28 cellular contexts compared by ENCODE assay signal in genomic region chr19:10678813-10679212, GRCh38. TPM values are rescaled to one million over a fixed set of nuclear protein-coding genes. Genes with fewer than 3 reads are reported as not detected.
DNase-seq lines count a peak whose midpoint lies in the region; ATAC-seq, FAIRE-seq and TF ChIP-seq lines count a peak whose summit lies in the region.
"Had no signal": no experiment of that assay in that cellular context is flagged by ENCODE, and none has a peak within 500 bp of the region (broad histone marks: within the 10 kb centered on the region; RNA-seq: fewer than 3 reads in every experiment).

No MANE protein-coding gene starts in this region.

- no TSS peak for BruUV-seq in HepG2 (replicated peaks; lab: Mats Ljungman, UMichigan)

- peak overlapping the region; percentile 19; the same call in 1 of the 2 replicates for H4K8ac ChIP-seq in H1 (ENCODE audit: extremely low read depth, insufficient read depth, low read length)

- H3K27me3 ChIP-seq in HepG2 (ENCODE audit: control insufficient read depth in 1 of 2, insufficient read depth in 2 of 2, low read length in 2 of 2) = no peaks in the 10 kb centered on the region; a peak in 1 of 5 replicates
- no peaks in the 10 kb centered on the region for H3K27me3 ChIP-seq in right lobe of liver
- no peaks in the 10 kb centered on the region for H3K27me3 ChIP-seq in H1 (replicated peaks in 1 of 4; ENCODE audit: control insufficient read depth in 3 of 4, extremely low read depth in 1 of 4, insufficient read depth in 3 of 4, low read length in 3 of 4)
- no peaks in the 10 kb centered on the region for H3K27me3 ChIP-seq in tibial artery

- POLR2A ChIA-PET in HepG2 (lab: Yijun Ruan, JAX) (no interaction called here), H1 (lab: Charles Lee; ENCODE audit: partially characterized antibody) (interaction anchor here (55.9 to 59.0 kb wide), 2 partner anchors 10 to 13 kb away, joined by 1874 read pairs; partner anchors contain the start of genes DNM2, ILF3 and QTRT1)

- H3K18ac ChIP-seq in H1 (ENCODE audit: extremely low read depth, low read length) = no peak overlapping the region

- H3K9ac ChIP-seq in HepG2 (ENCODE audit: insufficient read depth, low read depth, low read length) (no peak overlapping the region), H1 (replicated peaks in 1 of 4; ENCODE audit: extremely low read depth in 1 of 4, low read depth in 3 of 4, low read length in 3 of 4) (no peak overlapping the region)

- TF ChIP-seq RAD21 in HepG2 (CRISPR knock-in tag; IDR thresholded peaks at IDR 0.05) (no peak), H1 (IDR thresholded peaks at IDR 0.05 in 1 of 2, conservative IDR thresholded peaks at IDR 0.05 in 1 of 2; ENCODE audit: low read depth in 2 of 2, low read length in 2 of 2) (no peak)

- H2BK20ac ChIP-seq in H1 (ENCODE audit: low read length) = no peak overlapping the region

- peaks cover 7% of the 10 kb centered on the region for H3K79me1 ChIP-seq in H1 (ENCODE audit: low read depth, low read length)

- no peak overlapping the region for H3K4me2 ChIP-seq in HepG2 (ENCODE audit: low read depth, low read length)
- no peak overlapping the region for H3K4me2 ChIP-seq in H1 (ENCODE audit: insufficient read depth in 1 of 2, low read depth in 2 of 2, low read length in 2 of 2)

- H4K91ac ChIP-seq in H1 (replicated peaks; ENCODE audit: insufficient read length, low read length) = no peak overlapping the region

- H3K9me3 ChIP-seq in HepG2 (ENCODE audit: low read length) (no peaks in the 10 kb centered on the region), right lobe of liver (no peaks in the 10 kb centered on the region), H1 (ENCODE audit: insufficient read depth in 2 of 2, low read depth in 1 of 2, low read length in 1 of 2) (no peaks in the 10 kb centered on the region), tibial artery (no peaks in the 10 kb centered on the region)
- H3K9me3 ChIP-seq: Caco-2 had no signal

- H3K23me2 ChIP-seq in H1 (ENCODE audit: low read depth, low read length) = no peaks in the 10 kb centered on the region

- no peak overlapping the region for H2AK5ac ChIP-seq in H1 (ENCODE audit: low read depth, low read length)

- no peak overlapping the region for H4K5ac ChIP-seq in H1 (ENCODE audit: insufficient read length, low read depth, low read length)

- CTCF ChIA-PET in HepG2 (lab: Yijun Ruan, JAX; ENCODE audit: low intra/inter-chr PET ratio, low total read pairs) = no interaction called here
- CTCF ChIA-PET in H1 (lab: Charles Lee; ENCODE audit: partially characterized antibody) = interaction anchor here (0.6 to 3.5 kb wide), 8 partner anchors 8 to 106 kb away, joined by 3 to 13 read pairs (median 3); no protein-coding TSS in a partner anchor

- FAIRE-seq in HepG2 (lab: Jason Lieb, UNC) (no peak), H1 (lab: Jason Lieb, UNC) (no peak)
- FAIRE-seq: GM18507 had no signal

- in situ Hi-C loops in HepG2 (cut with HindIII; ENCODE audit: extremely low pct_ligation_motif_present, low pct_unique_long_range_greater_than_20kb) = no loop called here

- no peak overlapping the region for H3K14ac ChIP-seq in H1 (ENCODE audit: insufficient read length)

- H2AFZ ChIP-seq in HepG2 (ENCODE audit: low read length) (no peak overlapping the region), H1 (ENCODE audit: low read length) (no peak overlapping the region)

- DNase-seq in NCI-H2029 (lab: John Stamatoyannopoulos, UW) (peak; percentile 32), NCI-H2029 treated with DMSO at 0.1 percent for 48 hours (lab: John Stamatoyannopoulos, UW) (no peak), HepG2 (ENCODE audit: low spot score) (no peak), right lobe of liver (no peak), H1 (ENCODE audit: low read depth in 1 of 2, low spot score in 2 of 2) (no peak), DMS 273 treated with DMSO at 0.1 percent for 48 hours (lab: John Stamatoyannopoulos, UW) (no peak), tibial artery (no peak)
- DNase-seq: Caco-2; CD8-positive, alpha-beta T cell; DMS79 treated with DMSO at 0.1 percent for 48 hours; GF-D8; GOT3; IMR-90; NCI-H1048; NCI-H1417; NCI-H1694; NCI-H2081 treated with DMSO at 0.1 percent for 48 hours; NCI-H2171; NCI-H226; NCI-H510A; NCI-H69; SHP77 treated with DMSO at 0.1 percent for 48 hours had no signal

- no peak overlapping the region for H2BK15ac ChIP-seq in H1 (ENCODE audit: low read length)

- no peak for TF ChIP-seq POLR2A in HepG2 (IDR thresholded peaks at IDR 0.05; ENCODE audit: insufficient read depth in 1 of 2, low read depth in 2 of 2, low read length in 2 of 2)
- TF ChIP-seq POLR2A in right lobe of liver (IDR thresholded peaks at IDR 0.05) = no peak
- no peak for TF ChIP-seq POLR2A in H1 (IDR thresholded peaks at IDR 0.05; ENCODE audit: control extremely low read depth in 1 of 2, low read depth in 2 of 2, low read length in 2 of 2)

- H3K36me3 ChIP-seq in HepG2 (replicated peaks in 1 of 2; ENCODE audit: control insufficient read depth in 1 of 2, insufficient read depth in 2 of 2, low read length in 2 of 2) = peaks cover 50 to 92% of the 10 kb centered on the region in 2 experiments
- H3K36me3 ChIP-seq in right lobe of liver = peaks cover 7 to 70% (median 54%) of the 10 kb centered on the region in 4 donors
- peaks cover 74 to 90% (median 86%) of the 10 kb centered on the region in 4 experiments for H3K36me3 ChIP-seq in H1 (ENCODE audit: control insufficient read depth in 2 of 4, insufficient read depth in 4 of 4, low read length in 3 of 4)
- peaks cover 74 to 88% (median 83%) of the 10 kb centered on the region in 3 donors for H3K36me3 ChIP-seq in tibial artery

- no peak overlapping the region for H2BK120ac ChIP-seq in H1 (replicated peaks; ENCODE audit: low read depth, low read length)

- WGBS in HepG2 (ENCODE audit: low lambda C conversion rate) = 98% methylated on average over 8 of the region's 12 CpGs
- 84% methylated on average over 6 of the region's 12 CpGs for WGBS in right lobe of liver (ENCODE audit: insufficient coverage, low coverage, low lambda C conversion rate, missing lambda C conversion rate)
- 94% methylated on average over 12 of the region's 12 CpGs; no CpG with 5 or more reads in 1 of the 2 experiments for WGBS in H1 (ENCODE audit: extremely low coverage in 1 of 2, insufficient coverage in 1 of 2, insufficient read length in 1 of 2, insufficient replicate concordance in 2 of 2, low coverage in 1 of 2, low lambda C conversion rate in 2 of 2, missing lambda C conversion rate in 1 of 2), 2 experiments

- H3K23ac ChIP-seq in H1 (ENCODE audit: insufficient read length) = no peak overlapping the region

- intact Hi-C loops in HepG2 (cut with micrococcal nuclease; ENCODE audit: unreplicated experiment) (no loop called here), right lobe of liver (cut with DNase I) (no loop called here), tibial artery (cut with DNase I; ENCODE audit: low total_unique reads) (no loop called here)

- no peak for ATAC-seq in HepG2
- no peak for ATAC-seq in right lobe of liver
- ATAC-seq in GM19035 (IDR thresholded peaks at IDR 0.05; ENCODE audit: unreplicated experiment) = no peak
- ATAC-seq: CD8-positive, alpha-beta T cell; HCT116; Panc1 had no signal

- no peak overlapping the region for H3K4ac ChIP-seq in H1 (replicated peaks; ENCODE audit: insufficient read length, low read depth, low read length)

- TF ChIP-seq EP300 in HepG2 (IDR thresholded peaks at IDR 0.05; ENCODE audit: low read depth in 2 of 2, low read length in 2 of 2) = no peak
- TF ChIP-seq EP300 in HepG2 (CRISPR knock-in tag; IDR thresholded peaks at IDR 0.05; ENCODE audit: borderline replicate concordance) = no peak
- TF ChIP-seq EP300 in H1 (IDR thresholded peaks at IDR 0.05; ENCODE audit: borderline replicate concordance in 1 of 2, low read depth in 2 of 2, low read length in 2 of 2) = no peak

- H3K27ac ChIP-seq in HepG2 (ENCODE audit: extremely low read length, insufficient read depth, low read length) = no peak overlapping the region
- H3K27ac ChIP-seq in right lobe of liver = no peak overlapping the region
- no peak overlapping the region for H3K27ac ChIP-seq in H1 (ENCODE audit: low read depth, low read length)
- no peak overlapping the region for H3K27ac ChIP-seq in tibial artery
- H3K27ac ChIP-seq: C4-2B, RWPE1 had no signal

- no peak overlapping the region for H2BK5ac ChIP-seq in H1 (ENCODE audit: low read depth, low read length)

- H3K4me1 ChIP-seq in HepG2 (ENCODE audit: insufficient read depth, low read length) = no peaks in the 10 kb centered on the region
- peaks cover 0 to 21% (median 8%) of the 10 kb centered on the region in 4 donors for H3K4me1 ChIP-seq in right lobe of liver
- no peaks in the 10 kb centered on the region; a peak in 2 of 7 replicates for H3K4me1 ChIP-seq in H1 (replicated peaks in 1 of 4; ENCODE audit: control insufficient read depth in 3 of 4, insufficient read depth in 4 of 4, low read length in 3 of 4)
- no peaks in the 10 kb centered on the region for H3K4me1 ChIP-seq in tibial artery
- H3K4me1 ChIP-seq: Caco-2 had no signal

- peaks cover 9% of the 10 kb centered on the region; the same call in 1 of the 2 replicates for H4K20me1 ChIP-seq in HepG2 (ENCODE audit: insufficient read depth, low read length)
- H4K20me1 ChIP-seq in H1 (replicated peaks in 1 of 2; ENCODE audit: control insufficient read depth in 1 of 2, insufficient read depth in 2 of 2, low read length in 2 of 2) = peaks cover 32 to 40% of the 10 kb centered on the region in 2 experiments

- H3K79me2 ChIP-seq in HepG2 (ENCODE audit: insufficient read depth, low read length) (peaks cover 24% of the 10 kb centered on the region), H1 (ENCODE audit: control insufficient read depth in 1 of 2, insufficient read depth in 2 of 2, low read length in 2 of 2) (peaks cover 4 to 91% of the 10 kb centered on the region in 2 experiments; a peak in 2 of 4 replicates)

- H2BK12ac ChIP-seq in H1 (ENCODE audit: low read depth, low read length) = no peak overlapping the region

- H3K4me3 ChIP-seq in HepG2 (replicated peaks in 1 of 3; ENCODE audit: insufficient read depth in 1 of 3, low read depth in 2 of 3, low read length in 3 of 3) (no peak overlapping the region), right lobe of liver (no peak overlapping the region), H1 (ENCODE audit: extremely low read depth in 1 of 4, insufficient read depth in 2 of 4, low read depth in 3 of 4, low read length in 4 of 4) (no peak overlapping the region), tibial artery (no peak overlapping the region)

- TF ChIP-seq CTCF in HepG2 (CRISPR knock-in tag; IDR thresholded peaks at IDR 0.05) (no peak), right lobe of liver (IDR thresholded peaks at IDR 0.05) (no peak), H1 (IDR thresholded peaks at IDR 0.05; ENCODE audit: control extremely low read depth in 1 of 3, insufficient read depth in 1 of 3, low read depth in 1 of 3, low read length in 3 of 3) (no peak), tibial artery (IDR thresholded peaks at IDR 0.05) (no peak)

- no peak overlapping the region for H3K56ac ChIP-seq in H1 (replicated peaks; ENCODE audit: insufficient read length, low read depth, low read length)

RNA-seq across cellular contexts. Expression of gene QTRT1, which starts 22.4 kb away (rescaled TPM):
- 33.0 and 38.6 TPM in 2 replicates for total RNA-seq in HepG2 (2016; rRNA removed; fragmentation: Illumina TruSeq; extraction: Trizol)
- total RNA-seq in HepG2 (2016; cell fraction: cytosol; rRNA removed; fragmentation: Illumina TruSeq; extraction: Trizol; ENCODE audit: low read depth) = 19.1 and 20.1 TPM in 2 replicates
- 36.0 and 39.4 TPM in 2 replicates for total RNA-seq in HepG2 (2016; cell fraction: insoluble cytoplasmic fraction; rRNA removed; fragmentation: Illumina TruSeq; extraction: Trizol)
- 12.2 and 12.9 TPM in 2 replicates for total RNA-seq in HepG2 (2016; cell fraction: membrane; rRNA removed; fragmentation: Illumina TruSeq; extraction: Trizol)
- 31.9 and 35.0 TPM in 2 replicates for total RNA-seq in HepG2 (2016; cell fraction: nucleus; rRNA removed; fragmentation: Illumina TruSeq; extraction: Trizol)
- polyA plus RNA-seq in HepG2 (2011; rRNA removed) = 41.6 and 55.6 TPM in 2 replicates
- 25.8 and 39.0 TPM in 2 replicates for polyA plus RNA-seq in HepG2 (2011; cell fraction: cytosol; rRNA removed)
- polyA plus RNA-seq in HepG2 (2011; cell fraction: nucleus; rRNA removed) = 270 and 290 TPM in 2 replicates
- 27.7 and 35.3 TPM in 2 replicates for polyA plus RNA-seq in HepG2 (2012)
- 11.2 and 12.9 TPM in 2 replicates for polyA plus RNA-seq in HepG2 (2016; cell fraction: cytosol; fragmentation: Illumina TruSeq; extraction: Trizol; ENCODE audit: low read depth)
- 38.0 and 39.9 TPM in 2 replicates for polyA plus RNA-seq in HepG2 (2016; cell fraction: insoluble cytoplasmic fraction; fragmentation: Illumina TruSeq; extraction: Trizol; ENCODE audit: low read depth)
- polyA plus RNA-seq in HepG2 (2016; cell fraction: membrane; fragmentation: Illumina TruSeq; extraction: Trizol; ENCODE audit: low read depth) = 12.7 and 13.2 TPM in 2 replicates
- polyA plus RNA-seq in HepG2 (2016; cell fraction: nucleus; fragmentation: Illumina TruSeq; extraction: Trizol; ENCODE audit: insufficient read depth, low read depth) = 92.8 and 94.8 TPM in 2 replicates
- polyA minus RNA-seq in HepG2 (2011; rRNA and poly(A)+ RNA removed; ENCODE audit: low replicate concordance) = 26.7 and 36.3 TPM in 2 replicates
- 8.2 and 12.2 TPM in 2 replicates for polyA minus RNA-seq in HepG2 (2011; cell fraction: cytosol; rRNA and poly(A)+ RNA removed)
- 15.5 and 18.7 TPM in 2 replicates for polyA minus RNA-seq in HepG2 (2011; cell fraction: nucleus; rRNA and poly(A)+ RNA removed)
- total RNA-seq in right lobe of liver = 10 to 100 TPM; 19.0 to 30.2 (median 26.8) TPM
- total RNA-seq in H1 (2021; fragmentation: NEBNext Ultra II Directional; extraction: Animal tissue kit (Norgen Biotek cat#: 25700)) = 61.1 and 61.6 TPM in 2 replicates
- polyA plus RNA-seq in H1 (2011; rRNA removed) = 94.2 and 126 TPM in 2 replicates
- 106 TPM for polyA plus RNA-seq in H1 (2011; cell fraction: cytosol; rRNA removed)
- 245 TPM for polyA plus RNA-seq in H1 (2011; cell fraction: nucleus; rRNA removed)
- 59.3 to 105 TPM (median 99.7 TPM) in 4 replicates for polyA plus RNA-seq in H1 (2012, experiment 1 of 2)
- polyA plus RNA-seq in H1 (2012, experiment 2 of 2) = 74.3 TPM
- 33.7 TPM for polyA plus RNA-seq in H1 (2013, experiment 1 of 2)
- 31.1 TPM for polyA plus RNA-seq in H1 (2013, experiment 2 of 2)
- polyA minus RNA-seq in H1 (2011; rRNA and poly(A)+ RNA removed) = 24.7 and 28.9 TPM in 2 replicates
- polyA minus RNA-seq in H1 (2011; cell fraction: cytosol; rRNA and poly(A)+ RNA removed) = 20.5 TPM
- polyA minus RNA-seq in H1 (2011; cell fraction: nucleus; rRNA and poly(A)+ RNA removed) = 38.8 TPM

RNA-seq across cellular contexts. Expression of gene ILF3, which starts 24.7 kb away (rescaled TPM):
- total RNA-seq in HepG2 (2016; rRNA removed; fragmentation: Illumina TruSeq; extraction: Trizol) (120 and 127 TPM in 2 replicates), right lobe of liver (10 to 100 TPM; 40.0 to 82.3 (median 54.8) TPM)
- total RNA-seq in HepG2 (2016; cell fraction: cytosol; rRNA removed; fragmentation: Illumina TruSeq; extraction: Trizol; ENCODE audit: low read depth) = 19.6 and 21.2 TPM in 2 replicates
- total RNA-seq in HepG2 (2016; cell fraction: insoluble cytoplasmic fraction; rRNA removed; fragmentation: Illumina TruSeq; extraction: Trizol) = 113 and 122 TPM in 2 replicates
- total RNA-seq in HepG2 (2016; cell fraction: membrane; rRNA removed; fragmentation: Illumina TruSeq; extraction: Trizol) = 63.1 and 64.0 TPM in 2 replicates
- 133 and 160 TPM in 2 replicates for total RNA-seq in HepG2 (2016; cell fraction: nucleus; rRNA removed; fragmentation: Illumina TruSeq; extraction: Trizol)
- polyA plus RNA-seq in HepG2 (2011; rRNA removed) (173 and 195 TPM in 2 replicates), H1 (2011; rRNA removed) (291 and 412 TPM in 2 replicates)
- 59.6 and 75.2 TPM in 2 replicates for polyA plus RNA-seq in HepG2 (2011; cell fraction: cytosol; rRNA removed)
- 588 and 668 TPM in 2 replicates for polyA plus RNA-seq in HepG2 (2011; cell fraction: nucleus; rRNA removed)
- polyA plus RNA-seq in HepG2 (2012) = 153 and 159 TPM in 2 replicates
- polyA plus RNA-seq in HepG2 (2016; cell fraction: cytosol; fragmentation: Illumina TruSeq; extraction: Trizol; ENCODE audit: low read depth) = 18.4 and 19.6 TPM in 2 replicates
- polyA plus RNA-seq in HepG2 (2016; cell fraction: insoluble cytoplasmic fraction; fragmentation: Illumina TruSeq; extraction: Trizol; ENCODE audit: low read depth) = 178 and 216 TPM in 2 replicates
- 54.0 and 61.1 TPM in 2 replicates for polyA plus RNA-seq in HepG2 (2016; cell fraction: membrane; fragmentation: Illumina TruSeq; extraction: Trizol; ENCODE audit: low read depth)
- 615 and 640 TPM in 2 replicates for polyA plus RNA-seq in HepG2 (2016; cell fraction: nucleus; fragmentation: Illumina TruSeq; extraction: Trizol; ENCODE audit: insufficient read depth, low read depth)
- 139 and 144 TPM in 2 replicates for polyA minus RNA-seq in HepG2 (2011; rRNA and poly(A)+ RNA removed; ENCODE audit: low replicate concordance)
- 65.3 and 73.2 TPM in 2 replicates for polyA minus RNA-seq in HepG2 (2011; cell fraction: cytosol; rRNA and poly(A)+ RNA removed)
- 154 and 157 TPM in 2 replicates for polyA minus RNA-seq in HepG2 (2011; cell fraction: nucleus; rRNA and poly(A)+ RNA removed)
- 675 and 695 TPM in 2 replicates for total RNA-seq in H1 (2021; fragmentation: NEBNext Ultra II Directional; extraction: Animal tissue kit (Norgen Biotek cat#: 25700))
- 422 TPM for polyA plus RNA-seq in H1 (2011; cell fraction: cytosol; rRNA removed)
- polyA plus RNA-seq in H1 (2011; cell fraction: nucleus; rRNA removed) = 936 TPM
- 420 to 558 TPM (median 549 TPM) in 4 replicates for polyA plus RNA-seq in H1 (2012, experiment 1 of 2)
- 262 TPM for polyA plus RNA-seq in H1 (2012, experiment 2 of 2)
- 360 TPM for polyA plus RNA-seq in H1 (2013, experiment 1 of 2)
- 337 TPM for polyA plus RNA-seq in H1 (2013, experiment 2 of 2)
- 399 and 421 TPM in 2 replicates for polyA minus RNA-seq in H1 (2011; rRNA and poly(A)+ RNA removed)
- polyA minus RNA-seq in H1 (2011; cell fraction: cytosol; rRNA and poly(A)+ RNA removed) = 267 TPM
- polyA minus RNA-seq in H1 (2011; cell fraction: nucleus; rRNA and poly(A)+ RNA removed) = 311 TPM

RNA-seq across cellular contexts. Expression of gene DNM2, which starts 39.1 kb away (rescaled TPM):
- total RNA-seq in HepG2 (2016; rRNA removed; fragmentation: Illumina TruSeq; extraction: Trizol) = 41.7 and 48.2 TPM in 2 replicates
- total RNA-seq in HepG2 (2016; cell fraction: cytosol; rRNA removed; fragmentation: Illumina TruSeq; extraction: Trizol; ENCODE audit: low read depth) = 19.9 and 21.9 TPM in 2 replicates
- 37.7 and 40.5 TPM in 2 replicates for total RNA-seq in HepG2 (2016; cell fraction: insoluble cytoplasmic fraction; rRNA removed; fragmentation: Illumina TruSeq; extraction: Trizol)
- total RNA-seq in HepG2 (2016; cell fraction: membrane; rRNA removed; fragmentation: Illumina TruSeq; extraction: Trizol) = 29.4 and 31.2 TPM in 2 replicates
- total RNA-seq in HepG2 (2016; cell fraction: nucleus; rRNA removed; fragmentation: Illumina TruSeq; extraction: Trizol) = 56.9 and 61.6 TPM in 2 replicates
- polyA plus RNA-seq in HepG2 (2011; rRNA removed) = 59.8 and 67.0 TPM in 2 replicates
- polyA plus RNA-seq in HepG2 (2011; cell fraction: cytosol; rRNA removed) = 29.1 and 41.0 TPM in 2 replicates
- polyA plus RNA-seq in HepG2 (2011; cell fraction: nucleus; rRNA removed) = 155 and 203 TPM in 2 replicates
- polyA plus RNA-seq in HepG2 (2012) = 44.2 and 57.9 TPM in 2 replicates
- polyA plus RNA-seq in HepG2 (2016; cell fraction: cytosol; fragmentation: Illumina TruSeq; extraction: Trizol; ENCODE audit: low read depth) = 8.6 and 9.0 TPM in 2 replicates
- 39.4 and 48.6 TPM in 2 replicates for polyA plus RNA-seq in HepG2 (2016; cell fraction: insoluble cytoplasmic fraction; fragmentation: Illumina TruSeq; extraction: Trizol; ENCODE audit: low read depth)
- polyA plus RNA-seq in HepG2 (2016; cell fraction: membrane; fragmentation: Illumina TruSeq; extraction: Trizol; ENCODE audit: low read depth) = 18.1 and 20.6 TPM in 2 replicates
- polyA plus RNA-seq in HepG2 (2016; cell fraction: nucleus; fragmentation: Illumina TruSeq; extraction: Trizol; ENCODE audit: insufficient read depth, low read depth) = 87.0 and 94.1 TPM in 2 replicates
- polyA minus RNA-seq in HepG2 (2011; rRNA and poly(A)+ RNA removed; ENCODE audit: low replicate concordance) = 200 and 264 TPM in 2 replicates
- 44.4 and 50.0 TPM in 2 replicates for polyA minus RNA-seq in HepG2 (2011; cell fraction: cytosol; rRNA and poly(A)+ RNA removed)
- 143 and 162 TPM in 2 replicates for polyA minus RNA-seq in HepG2 (2011; cell fraction: nucleus; rRNA and poly(A)+ RNA removed)
- 10 to 100 TPM; 54.0 to 86.9 (median 68.3) TPM for total RNA-seq in right lobe of liver
- 120 TPM in 2 replicates for total RNA-seq in H1 (2021; fragmentation: NEBNext Ultra II Directional; extraction: Animal tissue kit (Norgen Biotek cat#: 25700))
- polyA plus RNA-seq in H1 (2011; rRNA removed) = 61.9 and 83.4 TPM in 2 replicates
- polyA plus RNA-seq in H1 (2011; cell fraction: cytosol; rRNA removed) = 67.2 TPM
- polyA plus RNA-seq in H1 (2011; cell fraction: nucleus; rRNA removed) = 179 TPM
- polyA plus RNA-seq in H1 (2012, experiment 1 of 2) = 78.8 to 103 TPM (median 98.1 TPM) in 4 replicates
- polyA plus RNA-seq in H1 (2012, experiment 2 of 2) = 90.9 TPM
- polyA plus RNA-seq in H1 (2013, experiment 1 of 2) = 65.5 TPM
- polyA plus RNA-seq in H1 (2013, experiment 2 of 2) = 58.4 TPM
- polyA minus RNA-seq in H1 (2011; rRNA and poly(A)+ RNA removed) = 131 and 151 TPM in 2 replicates
- 66.2 TPM for polyA minus RNA-seq in H1 (2011; cell fraction: cytosol; rRNA and poly(A)+ RNA removed)
- 116 TPM for polyA minus RNA-seq in H1 (2011; cell fraction: nucleus; rRNA and poly(A)+ RNA removed)

RNA-seq across cellular contexts. Expression of gene SLC44A2, which starts 53.5 kb away (rescaled TPM):
- total RNA-seq in HepG2 (2016; rRNA removed; fragmentation: Illumina TruSeq; extraction: Trizol) (2.3 and 2.4 TPM in 2 replicates), right lobe of liver (10 to 100 TPM; 11.7 to 18.5 (median 15.6) TPM)
- 1.2 and 2.2 TPM in 2 replicates for total RNA-seq in HepG2 (2016; cell fraction: cytosol; rRNA removed; fragmentation: Illumina TruSeq; extraction: Trizol; ENCODE audit: low read depth)
- total RNA-seq in HepG2 (2016; cell fraction: insoluble cytoplasmic fraction; rRNA removed; fragmentation: Illumina TruSeq; extraction: Trizol) = 1.5 and 2.5 TPM in 2 replicates
- 3.0 and 3.4 TPM in 2 replicates for total RNA-seq in HepG2 (2016; cell fraction: membrane; rRNA removed; fragmentation: Illumina TruSeq; extraction: Trizol)
- 3.2 and 3.4 TPM in 2 replicates for total RNA-seq in HepG2 (2016; cell fraction: nucleus; rRNA removed; fragmentation: Illumina TruSeq; extraction: Trizol)
- polyA plus RNA-seq in HepG2 (2011; rRNA removed) (5.6 and 7.2 TPM in 2 replicates), H1 (2011; rRNA removed) (105 and 113 TPM in 2 replicates)
- 5.4 and 5.7 TPM in 2 replicates for polyA plus RNA-seq in HepG2 (2011; cell fraction: cytosol; rRNA removed)
- polyA plus RNA-seq in HepG2 (2011; cell fraction: nucleus; rRNA removed) = 11.3 and 11.8 TPM in 2 replicates
- polyA plus RNA-seq in HepG2 (2012) = 5.9 and 8.2 TPM in 2 replicates
- polyA plus RNA-seq in HepG2 (2016; cell fraction: cytosol; fragmentation: Illumina TruSeq; extraction: Trizol; ENCODE audit: low read depth) = 2.5 and 2.6 TPM in 2 replicates
- 1.9 and 2.2 TPM in 2 replicates for polyA plus RNA-seq in HepG2 (2016; cell fraction: insoluble cytoplasmic fraction; fragmentation: Illumina TruSeq; extraction: Trizol; ENCODE audit: low read depth)
- 4.7 and 5.1 TPM in 2 replicates for polyA plus RNA-seq in HepG2 (2016; cell fraction: membrane; fragmentation: Illumina TruSeq; extraction: Trizol; ENCODE audit: low read depth)
- polyA plus RNA-seq in HepG2 (2016; cell fraction: nucleus; fragmentation: Illumina TruSeq; extraction: Trizol; ENCODE audit: insufficient read depth, low read depth) = 8.1 and 8.5 TPM in 2 replicates
- polyA minus RNA-seq in HepG2 (2011; rRNA and poly(A)+ RNA removed; ENCODE audit: low replicate concordance) = 13.9 and 134 TPM in 2 replicates
- polyA minus RNA-seq in HepG2 (2011; cell fraction: cytosol; rRNA and poly(A)+ RNA removed) = 5.3 and 8.4 TPM in 2 replicates
- polyA minus RNA-seq in HepG2 (2011; cell fraction: nucleus; rRNA and poly(A)+ RNA removed) = 5.4 and 9.6 TPM in 2 replicates
- total RNA-seq in H1 (2021; fragmentation: NEBNext Ultra II Directional; extraction: Animal tissue kit (Norgen Biotek cat#: 25700)) = 118 and 120 TPM in 2 replicates
- 80.7 TPM for polyA plus RNA-seq in H1 (2011; cell fraction: cytosol; rRNA removed)
- 208 TPM for polyA plus RNA-seq in H1 (2011; cell fraction: nucleus; rRNA removed)
- polyA plus RNA-seq in H1 (2012, experiment 1 of 2) = 91.8 to 115 TPM (median 97.4 TPM) in 4 replicates
- 122 TPM for polyA plus RNA-seq in H1 (2012, experiment 2 of 2)
- 119 TPM for polyA plus RNA-seq in H1 (2013, experiment 1 of 2)
- polyA plus RNA-seq in H1 (2013, experiment 2 of 2) = 115 TPM
- 110 and 111 TPM in 2 replicates for polyA minus RNA-seq in H1 (2011; rRNA and poly(A)+ RNA removed)
- polyA minus RNA-seq in H1 (2011; cell fraction: cytosol; rRNA and poly(A)+ RNA removed) = 60.9 TPM
- polyA minus RNA-seq in H1 (2011; cell fraction: nucleus; rRNA and poly(A)+ RNA removed) = 63.2 TPM
